ENCODE assay signal across 7 cellular contexts in the genomic region with DNA sequence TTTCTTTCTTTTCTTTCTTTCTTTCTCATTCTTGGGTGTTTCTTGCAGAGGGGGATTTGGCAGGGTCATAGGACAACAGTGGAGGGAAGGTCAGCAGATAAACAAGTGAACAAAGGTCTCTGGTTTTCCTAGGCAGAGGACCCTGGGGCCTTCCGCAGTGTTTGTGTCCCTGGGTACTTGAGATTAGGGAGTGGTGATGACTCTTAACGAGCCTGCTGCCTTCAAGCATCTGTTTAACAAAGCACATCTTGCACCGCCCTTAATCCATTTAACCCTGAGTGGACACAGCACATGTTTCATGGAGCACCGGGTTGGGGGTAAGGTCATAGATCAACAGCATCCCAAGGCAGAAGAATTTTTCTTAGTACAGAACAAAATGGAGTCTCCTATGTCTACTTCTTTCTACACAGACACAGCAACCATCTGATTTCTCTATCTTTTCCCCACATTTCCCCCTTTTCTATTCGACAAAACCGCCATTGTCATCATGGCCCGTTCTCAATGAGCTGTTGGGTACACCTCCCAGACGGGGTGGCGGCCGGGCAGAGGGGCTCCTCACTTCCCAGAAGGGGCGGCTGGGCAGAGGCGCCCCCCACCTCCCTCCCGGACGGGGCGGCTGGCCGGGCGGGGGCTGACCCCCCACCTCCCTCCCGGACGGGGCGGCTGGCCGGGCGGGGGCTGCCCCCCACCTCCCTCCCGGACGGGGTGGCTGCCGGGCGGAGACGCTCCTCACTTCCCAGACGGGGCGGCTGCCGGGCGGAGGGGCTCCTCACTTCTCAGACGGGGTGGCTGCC. TPM values are rescaled to one million over a fixed set of nuclear protein-coding genes. Genes with fewer than 3 reads are reported as not detected.
A peak's percentile ranks its signal among the peaks of the same experiment; 100 is the strongest.
DNase-seq lines count a peak whose midpoint lies in the region; ATAC-seq, FAIRE-seq and TF ChIP-seq lines count a peak whose summit lies in the region.
"Not testable (repeated sequence)": the region's sequence is repeated elsewhere in the genome, so short reads cannot be mapped to it uniquely, and the experiment has no call there.

No MANE protein-coding gene starts in this region.

- FAIRE-seq in K562 (lab: Jason Lieb, UNC): not testable (repeated sequence)

- not testable (repeated sequence) for H3K4me3 Mint-ChIP-seq in Calu3 (ENCODE audit: low read depth, unreplicated experiment); activated B cell treated with CpG ODN at 0.5 μM for 24 hours; activated CD8-positive, alpha-beta T cell treated with anti-CD3 and anti-CD28 coated beads, Interleukin-2, amount 10 ng/mL, durations not matched to agents 7 days and 5 days; activated naive CD4-positive, alpha-beta T cell treated with anti-CD3 and anti-CD28 coated beads for 36 hours

- not testable (repeated sequence) for H3K9ac ChIP-seq in K562 (ENCODE audit: insufficient read depth in 1 of 2, low read depth in 2 of 2, low read length in 2 of 2)

- not testable (repeated sequence) for BruUV-seq in Calu3 (replicated peaks; lab: Mats Ljungman, UMichigan); K562 (replicated peaks; lab: Mats Ljungman, UMichigan)

- TF ChIP-seq RAD21 in K562 (CRISPR knock-in tag; conservative IDR thresholded peaks at IDR 0.05 in 1 of 2, IDR thresholded peaks at IDR 0.05 in 1 of 2): not testable (repeated sequence)

- WGBS in K562 (ENCODE audit: insufficient coverage, low coverage, missing lambda C conversion rate): 5% methylated on average over 3 of the region's 32 CpGs
- 91 to 92% methylated on average over 27 to 28 of the region's 32 CpGs for WGBS in sigmoid colon, 2 donors

- H3K4me1 ChIP-seq in K562 (replicated peaks in 1 of 2; ENCODE audit: control insufficient read depth in 2 of 2, insufficient read depth in 2 of 2, low read length in 2 of 2): peaks cover 26 to 27% of the 10 kb centered on the region in 2 experiments; a peak in 4 of 5 replicates
- H3K4me1 ChIP-seq in sigmoid colon: not testable (repeated sequence)

- H3K27me3 ChIP-seq in K562 (ENCODE audit: control insufficient read depth in 2 of 2, insufficient read depth in 2 of 2, low read length in 2 of 2); sigmoid colon: not testable (repeated sequence)

- H3K36me3 ChIP-seq in K562 (ENCODE audit: control insufficient read depth, insufficient read depth, low read length): peaks cover 13% of the 10 kb centered on the region; the same call in 2 of the 3 replicates
- H3K36me3 ChIP-seq in sigmoid colon: not testable (repeated sequence)

- peaks cover 24% of the 10 kb centered on the region for H3K36me3 Mint-ChIP-seq in Calu3 (ENCODE audit: insufficient read depth, unreplicated experiment)
- peaks cover 32% of the 10 kb centered on the region for H3K36me3 Mint-ChIP-seq in activated B cell treated with CpG ODN at 0.5 μM for 24 hours (ENCODE audit: low read depth)
- H3K36me3 Mint-ChIP-seq in activated CD8-positive, alpha-beta T cell treated with anti-CD3 and anti-CD28 coated beads, Interleukin-2, amount 10 ng/mL, durations not matched to agents 7 days and 5 days (ENCODE audit: low read depth): peaks cover 48% of the 10 kb centered on the region
- peaks cover 31% of the 10 kb centered on the region for H3K36me3 Mint-ChIP-seq in activated naive CD4-positive, alpha-beta T cell treated with anti-CD3 and anti-CD28 coated beads for 36 hours (ENCODE audit: low read depth)

- not testable (repeated sequence) for TF ChIP-seq EP300 in K562 (IDR thresholded peaks at IDR 0.05; ENCODE audit: low read length); sigmoid colon (IDR thresholded peaks at IDR 0.05)

- not testable (repeated sequence) for H2AFZ ChIP-seq in K562 (ENCODE audit: low read depth, low read length)

- in situ Hi-C loops in K562 (cut with MboI): not testable (repeated sequence)

- ATAC-seq in activated B cell treated with CpG ODN at 0.5 μM for 24 hours (ENCODE audit: low read depth); activated CD8-positive, alpha-beta T cell treated with anti-CD3 and anti-CD28 coated beads, Interleukin-2, amount 10 ng/mL, durations not matched to agents 7 days and 5 days; K562: not testable (repeated sequence)

- H3K4me3 ChIP-seq in K562, sigmoid colon: not testable (repeated sequence)

- TF ChIP-seq POLR2A in K562 (conservative IDR thresholded peaks at IDR 0.05); sigmoid colon (IDR thresholded peaks at IDR 0.05): not testable (repeated sequence)

- H3K9me3 ChIP-seq in K562 (replicated peaks; ENCODE audit: control insufficient read depth, insufficient read depth, low read depth, low read length); sigmoid colon: not testable (repeated sequence)

- peak overlapping the region; percentile 36; the same call in 1 of the 3 replicates for H3K27ac ChIP-seq in K562 (ENCODE audit: extremely low read depth, low read depth, low read length)
- not testable (repeated sequence) for H3K27ac ChIP-seq in sigmoid colon

- peak overlapping the region; percentile 62 for H3K27ac Mint-ChIP-seq in Calu3 (ENCODE audit: unreplicated experiment)
- peak overlapping the region; percentile 50 for H3K27ac Mint-ChIP-seq in activated B cell treated with CpG ODN at 0.5 μM for 24 hours
- H3K27ac Mint-ChIP-seq in activated CD8-positive, alpha-beta T cell treated with anti-CD3 and anti-CD28 coated beads, Interleukin-2, amount 10 ng/mL, durations not matched to agents 7 days and 5 days: peak overlapping the region; percentile 5
- H3K27ac Mint-ChIP-seq in activated naive CD4-positive, alpha-beta T cell treated with anti-CD3 and anti-CD28 coated beads for 36 hours: peak overlapping the region; percentile 87

- H3K9me1 ChIP-seq in K562 (ENCODE audit: control insufficient read depth, insufficient read depth, low read length): not testable (repeated sequence)

- not testable (repeated sequence) for H3K27me3 Mint-ChIP-seq in Calu3 (ENCODE audit: unreplicated experiment); activated B cell treated with CpG ODN at 0.5 μM for 24 hours; activated CD8-positive, alpha-beta T cell treated with anti-CD3 and anti-CD28 coated beads, Interleukin-2, amount 10 ng/mL, durations not matched to agents 7 days and 5 days (ENCODE audit: low read depth); activated naive CD4-positive, alpha-beta T cell treated with anti-CD3 and anti-CD28 coated beads for 36 hours (ENCODE audit: low read depth)

- not testable (repeated sequence) for H4K20me1 ChIP-seq in K562 (replicated peaks; ENCODE audit: control insufficient read depth, insufficient read depth, low read length)

- H3K4me1 Mint-ChIP-seq in Calu3 (ENCODE audit: low read depth, unreplicated experiment): peaks cover 32% of the 10 kb centered on the region
- H3K4me1 Mint-ChIP-seq in activated B cell treated with CpG ODN at 0.5 μM for 24 hours: peaks cover 59% of the 10 kb centered on the region
- H3K4me1 Mint-ChIP-seq in activated CD8-positive, alpha-beta T cell treated with anti-CD3 and anti-CD28 coated beads, Interleukin-2, amount 10 ng/mL, durations not matched to agents 7 days and 5 days (ENCODE audit: low read depth): peaks cover 66% of the 10 kb centered on the region
- peaks cover 68% of the 10 kb centered on the region for H3K4me1 Mint-ChIP-seq in activated naive CD4-positive, alpha-beta T cell treated with anti-CD3 and anti-CD28 coated beads for 36 hours (ENCODE audit: low read depth)

- CTCF ChIA-PET in Calu3 (lab: Charles Lee); K562 (lab: Yijun Ruan, JAX; ENCODE audit: low intra/inter-chr PET ratio): not testable (repeated sequence)
- CTCF ChIA-PET in activated B cell treated with CpG ODN at 0.5 μM for 24 hours (lab: Charles Lee): interaction anchor here (1.3 kb wide), 1 partner anchor 15 kb away, joined by 4 read pairs; no protein-coding TSS in a partner anchor
- CTCF ChIA-PET in activated CD8-positive, alpha-beta T cell treated with anti-CD3 and anti-CD28 coated beads, Interleukin-2, amount 10 ng/mL, durations not matched to agents 7 days and 5 days (lab: Charles Lee): interaction anchor here (1.0 to 3.0 kb wide), 6 partner anchors 9 to 72 kb away, joined by 3 to 16 read pairs (median 4); no protein-coding TSS in a partner anchor
- CTCF ChIA-PET in activated naive CD4-positive, alpha-beta T cell treated with anti-CD3 and anti-CD28 coated beads for 36 hours (lab: Charles Lee): interaction anchor here (1.0 to 1.4 kb wide), 4 partner anchors 12 to 78 kb away, joined by 3 to 6 read pairs (median 4); no protein-coding TSS in a partner anchor

- intact Hi-C loops in Calu3 (cut with micrococcal nuclease; ENCODE audit: unreplicated experiment); activated B cell treated with CpG ODN at 0.5 μM for 24 hours (cut with micrococcal nuclease); K562 (cut with micrococcal nuclease); sigmoid colon (cut with DNase I): not testable (repeated sequence)
- intact Hi-C loops in activated naive CD4-positive, alpha-beta T cell treated with anti-CD3 and anti-CD28 coated beads for 36 hours (cut with micrococcal nuclease): loop anchor here (10.0 kb wide), 2 partner anchors 415 to 1105 kb away; a partner anchor contains a TSS

- H3K4me2 ChIP-seq in K562 (ENCODE audit: insufficient read depth, low read length): not testable (repeated sequence)

- not testable (repeated sequence) for TF ChIP-seq CTCF in Calu3 (IDR thresholded peaks at IDR 0.05; ENCODE audit: unreplicated experiment); activated B cell treated with CpG ODN at 0.5 μM for 24 hours (IDR thresholded peaks at IDR 0.05); K562 (IDR thresholded peaks at IDR 0.05 in 2 of 3, conservative IDR thresholded peaks at IDR 0.05 in 1 of 3; ENCODE audit: insufficient read depth in 2 of 3, low read depth in 1 of 3, low read length in 3 of 3); sigmoid colon (IDR thresholded peaks at IDR 0.05)

- POLR2A ChIA-PET in activated B cell treated with CpG ODN at 0.5 μM for 24 hours (lab: Charles Lee) (interaction anchor here (0.9 kb wide), 1 partner anchor 17 kb away, joined by 6 read pairs; no protein-coding TSS in a partner anchor), K562 (lab: Yijun Ruan, JAX) (interaction anchor here (0.7 to 2.0 kb wide), 3 partner anchors 10 to 29 kb away, joined by 4 to 9 read pairs (median 5); a partner anchor contains a TSS)
- POLR2A ChIA-PET in activated CD8-positive, alpha-beta T cell treated with anti-CD3 and anti-CD28 coated beads, Interleukin-2, amount 10 ng/mL, durations not matched to agents 7 days and 5 days (lab: Charles Lee): interaction anchor here (1.1 kb wide), 1 partner anchor 12 kb away, joined by 4 read pairs; no protein-coding TSS in a partner anchor

- DNase-seq in Calu3; activated B cell treated with CpG ODN at 0.5 μM for 24 hours; activated CD8-positive, alpha-beta T cell treated with anti-CD3 and anti-CD28 coated beads, Interleukin-2, amount 10 ng/mL, durations not matched to agents 7 days and 5 days; activated naive CD4-positive, alpha-beta T cell treated with anti-CD3 and anti-CD28 coated beads for 36 hours; K562 (ENCODE audit: extremely low read depth in 1 of 4, low spot score in 3 of 4): not testable (repeated sequence)
- DNase-seq in mesenteric fat pad (ENCODE audit: low spot score) (peak; percentile 11), sigmoid colon (peak; percentile 2)

- not testable (repeated sequence) for H3K9me3 Mint-ChIP-seq in Calu3 (ENCODE audit: low read depth, unreplicated experiment); activated B cell treated with CpG ODN at 0.5 μM for 24 hours; activated CD8-positive, alpha-beta T cell treated with anti-CD3 and anti-CD28 coated beads, Interleukin-2, amount 10 ng/mL, durations not matched to agents 7 days and 5 days (ENCODE audit: insufficient read depth); activated naive CD4-positive, alpha-beta T cell treated with anti-CD3 and anti-CD28 coated beads for 36 hours

- peaks cover 78% of the 10 kb centered on the region for H3K79me2 ChIP-seq in K562 (ENCODE audit: control insufficient read depth, insufficient read depth, low read length)

RNA-seq across cellular contexts. Expression of a gene that starts 12.9 kb away (rescaled TPM):
- total RNA-seq in Calu3 (2022): 46.2 and 53.5 TPM in 2 replicates
- 59.1 and 74.3 TPM in 2 replicates for total RNA-seq in activated B cell treated with CpG ODN at 0.5 μM for 24 hours
- 10 to 100 TPM; 46.8 to 54.7 TPM for total RNA-seq in activated CD8-positive, alpha-beta T cell treated with anti-CD3 and anti-CD28 coated beads, Interleukin-2, amount 10 ng/mL, durations not matched to agents 7 days and 5 days
- total RNA-seq in activated naive CD4-positive, alpha-beta T cell treated with anti-CD3 and anti-CD28 coated beads for 36 hours: 100 to 1,000 TPM in 1 of 2 experiments, 10 to 100 TPM in 1; 96.4 to 102 TPM
- total RNA-seq in K562 (2011; cell fraction: chromatin; rRNA removed; ENCODE audit: low replicate concordance): 261 and 278 TPM in 2 replicates
- 132 and 152 TPM in 2 replicates for total RNA-seq in K562 (2011; cell fraction: nucleolus; rRNA removed)
- 219 and 247 TPM in 2 replicates for total RNA-seq in K562 (2011; cell fraction: nucleoplasm; rRNA removed)
- total RNA-seq in K562 (2014; rRNA removed): 25.1 and 33.4 TPM in 2 replicates
- total RNA-seq in K562 (2014; rRNA removed; fragmentation: Illumina TruSeq; extraction: Trizol): 27.8 and 32.6 TPM in 2 replicates
- 25.3 and 27.8 TPM in 2 replicates for total RNA-seq in K562 (2015; rRNA removed; fragmentation: Illumina TruSeq; extraction: Trizol)
- total RNA-seq in K562 (2021): 37.6 and 39.9 TPM in 2 replicates
- polyA plus RNA-seq in K562 (2011; rRNA removed): 84.0 and 96.3 TPM in 2 replicates
- 38.4 and 54.3 TPM in 2 replicates for polyA plus RNA-seq in K562 (2011; cell fraction: cytosol; rRNA removed)
- polyA plus RNA-seq in K562 (2011; cell fraction: nucleus; rRNA removed): 117 and 127 TPM in 2 replicates
- 22.4 and 25.9 TPM in 2 replicates for polyA plus RNA-seq in K562 (2012)
- polyA plus RNA-seq in K562 (2014; fragmentation: Illumina TruSeq; extraction: Trizol): 30.1 and 32.5 TPM in 2 replicates
- 10 to 100 TPM in 1 of 2 experiments, 1 to 10 TPM in 1; 9.2 to 12.7 TPM for polyA plus RNA-seq in K562 (2014; fragmentation: Nextera tagmentation; extraction: Ambion mirVana)
- 36.0 and 36.4 TPM in 2 replicates for polyA plus RNA-seq in K562 (2014; rRNA removed)
- 66.6 and 83.7 TPM in 2 replicates for polyA minus RNA-seq in K562 (2011; rRNA and poly(A)+ RNA removed)
- 35.4 and 38.8 TPM in 2 replicates for polyA minus RNA-seq in K562 (2011; cell fraction: cytosol; rRNA and poly(A)+ RNA removed)
- 79.0 and 128 TPM in 2 replicates for polyA minus RNA-seq in K562 (2011; cell fraction: nucleus; rRNA and poly(A)+ RNA removed)
- total RNA-seq in mesenteric fat pad: 198 TPM
- 10 to 100 TPM; 27.5 to 37.4 (median 30.6) TPM for total RNA-seq in sigmoid colon
- polyA plus RNA-seq in sigmoid colon: 10 to 100 TPM in 1 of 3 donors, 1 to 10 TPM in 2; 4.2 to 29.2 (median 4.9) TPM

Comparison
In these comparisons a context has a peak if more than half of its experiments do, and no peak if none do; other contexts are left out.
1. H3K27ac Mint-ChIP-seq: peak in every context shown above with its lines; median percentile 87 in activated naive CD4-positive, alpha-beta T cell treated with anti-CD3 and anti-CD28 coated beads for 36 hours; 62 in Calu3; 50 in activated B cell treated with CpG ODN at 0.5 μM for 24 hours; 5 in activated CD8-positive, alpha-beta T cell treated with anti-CD3 and anti-CD28 coated beads, Interleukin-2, amount 10 ng/mL, durations not matched to agents 7 days and 5 days.